Comparison of ENCODE assay signal across 17 cellular contexts in genomic region chr4:107318078-107318477, GRCh38.
"Had no signal": no experiment of that assay in that cellular context is flagged by ENCODE, and none has a peak within 500 bp of the region (broad histone marks: within the 10 kb centered on the region; RNA-seq: fewer than 3 reads in every experiment).

No MANE protein-coding gene starts in this region.

- H3K4me3 ChIP-seq: suprapubic skin had no signal

- H2AFZ ChIP-seq: parathyroid adenoma had no signal

- H3K36me3 ChIP-seq: neutrophil, suprapubic skin had no signal

- H3K27me3 ChIP-seq: neutrophil, suprapubic skin had no signal

- DNase-seq: activated CD4-positive, alpha-beta memory T cell treated with anti-CD3 and anti-CD28 coated beads for 36 hours; activated CD8-positive, alpha-beta memory T cell treated with anti-CD3 and anti-CD28 coated beads, Interleukin-2, amount 10 ng/mL, durations not matched to agents 7 days and 5 days; activated T-cell treated with anti-CD3 and anti-CD28 coated beads, Interleukin-2, amount 50 U/mL, for 1 hour; amniotic stem cell; hippocampal formation; kidney glomerular epithelial cell; left ventricle myocardium superior; naive thymus-derived CD8-positive, alpha-beta T cell; stimulated activated CD4-positive, alpha-beta T cell treated with anti-CD3 and anti-CD28 coated beads, Interleukin-15, amount 100 ng/mL, for 24 hours; stimulated activated CD4-positive, alpha-beta T cell treated with anti-CD3 and anti-CD28 coated beads, Interleukin-4, amount 100 ng/mL, for 24 hours; stimulated activated CD8-positive, alpha-beta memory T cell treated with anti-CD3 and anti-CD28 coated beads, Interleukin-4, amount 100 ng/mL, for 48 hours; stimulated activated naive CD8-positive, alpha-beta T cell treated with anti-CD3 and anti-CD28 coated beads, Interleukin-15, Interleukin-2, amounts not matched to agents 100 U/mL and 50 U/mL, for 24 hours had no signal

- H3K9ac ChIP-seq: parathyroid adenoma had no signal

- H3K79me2 ChIP-seq: parathyroid adenoma had no signal

- H3K27ac ChIP-seq: epithelial cell of prostate, neutrophil, parathyroid adenoma, suprapubic skin, VCaP had no signal

- H3K9me3 ChIP-seq: neutrophil, suprapubic skin had no signal

- ATAC-seq: activated CD8-positive, alpha-beta memory T cell treated with anti-CD3 and anti-CD28 coated beads, Interleukin-2, amount 10 ng/mL, durations not matched to agents 7 days and 5 days; left ventricle myocardium superior; naive thymus-derived CD8-positive, alpha-beta T cell; stimulated activated naive CD8-positive, alpha-beta T cell treated with anti-CD3 and anti-CD28 coated beads, Interleukin-15, Interleukin-2, amounts not matched to agents 100 U/mL and 50 U/mL, for 24 hours had no signal

- H3K4me1 ChIP-seq: parathyroid adenoma, suprapubic skin had no signal
